ENCODE assay signal across 13 cellular contexts in genomic region chr17:14351493-14351892, GRCh38. TPM values are rescaled to one million over a fixed set of nuclear protein-coding genes. Genes with fewer than 3 reads are reported as not detected.
DNase-seq lines count a peak whose midpoint lies in the region; ATAC-seq and TF ChIP-seq lines count a peak whose summit lies in the region.
"Had no signal": no experiment of that assay in that cellular context is flagged by ENCODE, and none has a peak within 500 bp of the region (broad histone marks: within the 10 kb centered on the region; RNA-seq: fewer than 3 reads in every experiment).

No MANE protein-coding gene starts in this region.

- H3K27ac ChIP-seq in CD4-positive, CD25-positive, alpha-beta regulatory T cell (ENCODE audit: insufficient read depth, low read length, poor library complexity, severe bottlenecking), result peak overlapping the region; percentile 20
- no peak overlapping the region for H3K27ac ChIP-seq in brain microvascular endothelial cell
- H3K27ac ChIP-seq: dorsolateral prefrontal cortex had no signal

- in situ Hi-C loops in brain microvascular endothelial cell (cut with HindIII; ENCODE audit: low pct_ligation_motif_present, low sequenced_read_pairs), result no loop called here

- peaks cover 28 to 49% (median 39%) of the 10 kb centered on the region in 4 donors for H3K4me1 Mint-ChIP-seq in CD4-positive, CD25-positive, alpha-beta regulatory T cell
- H3K4me1 Mint-ChIP-seq in activated T-helper 17 cell treated with anti-CD3 and anti-CD28 coated beads, Interleukin-2, amount 50 U/mL, for 72 hours, result no peaks in the 10 kb centered on the region
- H3K4me1 Mint-ChIP-seq in activated naive CD4-positive, alpha-beta T cell treated with anti-CD3 and anti-CD28 coated beads for 36 hours (ENCODE audit: low read depth), result peaks cover 25% of the 10 kb centered on the region
- peaks cover 8% of the 10 kb centered on the region for H3K4me1 Mint-ChIP-seq in endothelial cell (ENCODE audit: unreplicated experiment)

- peaks cover 31% of the 10 kb centered on the region for H3K36me3 ChIP-seq in CD4-positive, CD25-positive, alpha-beta regulatory T cell (ENCODE audit: control insufficient read depth, insufficient read depth, low read length)
- peaks cover 2% of the 10 kb centered on the region for H3K36me3 ChIP-seq in brain microvascular endothelial cell (replicated peaks)

- H3K27me3 ChIP-seq in CD4-positive, CD25-positive, alpha-beta regulatory T cell (ENCODE audit: control insufficient read depth, insufficient read depth, low read length), result no peaks in the 10 kb centered on the region
- no peaks in the 10 kb centered on the region for H3K27me3 ChIP-seq in brain microvascular endothelial cell (replicated peaks)

- peaks cover 28% of the 10 kb centered on the region for H3K36me3 Mint-ChIP-seq in CD4-positive, CD25-positive, alpha-beta regulatory T cell
- peaks cover 38% of the 10 kb centered on the region for H3K36me3 Mint-ChIP-seq in activated T-helper 17 cell treated with anti-CD3 and anti-CD28 coated beads, Interleukin-2, amount 50 U/mL, for 72 hours (ENCODE audit: low read depth)
- H3K36me3 Mint-ChIP-seq in activated naive CD4-positive, alpha-beta T cell treated with anti-CD3 and anti-CD28 coated beads for 36 hours (ENCODE audit: low read depth), result peaks cover 17% of the 10 kb centered on the region
- peaks cover 6% of the 10 kb centered on the region for H3K36me3 Mint-ChIP-seq in endothelial cell (ENCODE audit: low read depth, unreplicated experiment)

- DNase-seq in CD4-positive, CD25-positive, alpha-beta regulatory T cell, result peak in 1 of 3 donors; percentile 75
- DNase-seq in brain microvascular endothelial cell (no peak), middle frontal gyrus (ENCODE audit: extremely low spot score, low spot score) (no peak), endothelial cell (ENCODE audit: low spot score) (no peak)
- no peak for DNase-seq in activated naive CD4-positive, alpha-beta T cell treated with anti-CD3 and anti-CD28 coated beads for 36 hours
- DNase-seq: activated CD4-positive, alpha-beta T cell treated with anti-CD3 and anti-CD28 coated beads, Interleukin-2, amount 10 ng/mL, durations not matched to agents 24 days and 14 days; Calu3; dorsolateral prefrontal cortex; kidney; NCI-H510A treated with DMSO at 0.1 percent for 48 hours had no signal

- H3K4me1 ChIP-seq in CD4-positive, CD25-positive, alpha-beta regulatory T cell (ENCODE audit: control insufficient read depth, insufficient read depth, low read length, poor library complexity, severe bottlenecking), result no peaks in the 10 kb centered on the region

- H3K9me3 Mint-ChIP-seq in CD4-positive, CD25-positive, alpha-beta regulatory T cell, result no peaks in the 10 kb centered on the region
- H3K9me3 Mint-ChIP-seq in activated T-helper 17 cell treated with anti-CD3 and anti-CD28 coated beads, Interleukin-2, amount 50 U/mL, for 72 hours, result no peaks in the 10 kb centered on the region
- H3K9me3 Mint-ChIP-seq in activated naive CD4-positive, alpha-beta T cell treated with anti-CD3 and anti-CD28 coated beads for 36 hours, result no peaks in the 10 kb centered on the region
- H3K9me3 Mint-ChIP-seq in endothelial cell (ENCODE audit: unreplicated experiment), result no peaks in the 10 kb centered on the region
- H3K9me3 Mint-ChIP-seq: activated CD4-positive, alpha-beta T cell treated with anti-CD3 and anti-CD28 coated beads, Interleukin-2, amount 10 ng/mL, durations not matched to agents 24 days and 14 days had no signal

- peak overlapping the region in 2 of 3 donors; percentile 35 to 79 for H3K27ac Mint-ChIP-seq in CD4-positive, CD25-positive, alpha-beta regulatory T cell
- peak overlapping the region; percentile 35 for H3K27ac Mint-ChIP-seq in activated T-helper 17 cell treated with anti-CD3 and anti-CD28 coated beads, Interleukin-2, amount 50 U/mL, for 72 hours
- H3K27ac Mint-ChIP-seq in activated naive CD4-positive, alpha-beta T cell treated with anti-CD3 and anti-CD28 coated beads for 36 hours, result no peak overlapping the region
- H3K27ac Mint-ChIP-seq in endothelial cell (ENCODE audit: unreplicated experiment), result no peak overlapping the region
- H3K27ac Mint-ChIP-seq: activated CD4-positive, alpha-beta T cell treated with anti-CD3 and anti-CD28 coated beads, Interleukin-2, amount 10 ng/mL, durations not matched to agents 24 days and 14 days had no signal

- H3K27me3 Mint-ChIP-seq in CD4-positive, CD25-positive, alpha-beta regulatory T cell, result no peaks in the 10 kb centered on the region
- no peaks in the 10 kb centered on the region for H3K27me3 Mint-ChIP-seq in activated T-helper 17 cell treated with anti-CD3 and anti-CD28 coated beads, Interleukin-2, amount 50 U/mL, for 72 hours
- no peaks in the 10 kb centered on the region for H3K27me3 Mint-ChIP-seq in activated naive CD4-positive, alpha-beta T cell treated with anti-CD3 and anti-CD28 coated beads for 36 hours (ENCODE audit: low read depth)
- H3K27me3 Mint-ChIP-seq in endothelial cell (ENCODE audit: unreplicated experiment), result peaks cover 4% of the 10 kb centered on the region
- H3K27me3 Mint-ChIP-seq: activated CD4-positive, alpha-beta T cell treated with anti-CD3 and anti-CD28 coated beads, Interleukin-2, amount 10 ng/mL, durations not matched to agents 24 days and 14 days had no signal

- intact Hi-C loops in activated naive CD4-positive, alpha-beta T cell treated with anti-CD3 and anti-CD28 coated beads for 36 hours (cut with micrococcal nuclease), result no loop called here

- CTCF ChIA-PET in activated naive CD4-positive, alpha-beta T cell treated with anti-CD3 and anti-CD28 coated beads for 36 hours (lab: Charles Lee), result no interaction called here

- H3K4me3 ChIP-seq in CD4-positive, CD25-positive, alpha-beta regulatory T cell (ENCODE audit: low read depth, low read length), result no peak overlapping the region
- no peak overlapping the region for H3K4me3 ChIP-seq in brain microvascular endothelial cell (ENCODE audit: low read depth, low read length)
- H3K4me3 ChIP-seq: dorsolateral prefrontal cortex had no signal

- no peak for TF ChIP-seq CTCF in brain microvascular endothelial cell (IDR thresholded peaks at IDR 0.05; ENCODE audit: low read depth, low read length, missing control alignments)
- no peak for TF ChIP-seq CTCF in endothelial cell (IDR thresholded peaks at IDR 0.05; ENCODE audit: unreplicated experiment)

- peak overlapping the region in 2 of 4 donors; percentile 32 to 59 for H3K4me3 Mint-ChIP-seq in CD4-positive, CD25-positive, alpha-beta regulatory T cell
- peak overlapping the region; percentile 45 for H3K4me3 Mint-ChIP-seq in activated T-helper 17 cell treated with anti-CD3 and anti-CD28 coated beads, Interleukin-2, amount 50 U/mL, for 72 hours
- H3K4me3 Mint-ChIP-seq in activated naive CD4-positive, alpha-beta T cell treated with anti-CD3 and anti-CD28 coated beads for 36 hours, result no peak overlapping the region
- H3K4me3 Mint-ChIP-seq in endothelial cell (ENCODE audit: unreplicated experiment), result no peak overlapping the region
- H3K4me3 Mint-ChIP-seq: activated CD4-positive, alpha-beta T cell treated with anti-CD3 and anti-CD28 coated beads, Interleukin-2, amount 10 ng/mL, durations not matched to agents 24 days and 14 days had no signal

- ATAC-seq in CD4-positive, CD25-positive, alpha-beta regulatory T cell (ENCODE audit: low read depth in 2 of 2), result peak; percentile 79 to 82
- ATAC-seq in GM19372 (IDR thresholded peaks at IDR 0.05; ENCODE audit: low read depth, unreplicated experiment) (peak; percentile 75), HG03139 (IDR thresholded peaks at IDR 0.05; ENCODE audit: unreplicated experiment) (peak; percentile 88)
- peak; percentile 97 for ATAC-seq in activated T-helper 17 cell treated with anti-CD3 and anti-CD28 coated beads, Interleukin-2, amount 50 U/mL, for 72 hours (replicated peaks)

- H3K9me3 ChIP-seq in CD4-positive, CD25-positive, alpha-beta regulatory T cell (ENCODE audit: control insufficient read depth in 2 of 2, low read length in 2 of 2), result no peaks in the 10 kb centered on the region

RNA-seq across cellular contexts. Expression of gene HS3ST3B1, which starts 50.6 kb away (rescaled TPM):
- 47.8 TPM for total RNA-seq in CD4-positive, CD25-positive, alpha-beta regulatory T cell
- polyA plus RNA-seq in CD4-positive, CD25-positive, alpha-beta regulatory T cell, result 10 to 100 TPM; 22.7 to 36.9 (median 25.0) TPM
- 10 to 100 TPM; 10.7 to 14.5 TPM for total RNA-seq in activated T-helper 17 cell treated with anti-CD3 and anti-CD28 coated beads, Interleukin-2, amount 50 U/mL, for 72 hours
- total RNA-seq in activated naive CD4-positive, alpha-beta T cell treated with anti-CD3 and anti-CD28 coated beads for 36 hours, result 10 to 100 TPM; 23.2 to 26.0 TPM
- total RNA-seq in endothelial cell (ENCODE audit: unreplicated experiment), result 8.5 TPM

Comparison
In these comparisons a context has a peak if more than half of its experiments do, and no peak if none do; other contexts are left out.
1. H3K27ac Mint-ChIP-seq: peak in CD4-positive, CD25-positive, alpha-beta regulatory T cell (2 of 3) and activated T-helper 17 cell treated with anti-CD3 and anti-CD28 coated beads, Interleukin-2, amount 50 U/mL, for 72 hours (single experiment); none in activated naive CD4-positive, alpha-beta T cell treated with anti-CD3 and anti-CD28 coated beads for 36 hours (single experiment) and endothelial cell (single experiment).
2. Peak in every context shown above with its lines, with median percentiles within 50 percentile points of each other: ATAC-seq.